ENCODE assay signal across 9 cellular contexts in genomic region chrX:65581661-65582339, GRCh38. TPM values are rescaled to one million over a fixed set of nuclear protein-coding genes. Genes with fewer than 3 reads are reported as not detected.
A peak's percentile ranks its signal among the peaks of the same experiment; 100 is the strongest.
DNase-seq lines count a peak whose midpoint lies in the region; ATAC-seq, FAIRE-seq and TF ChIP-seq lines count a peak whose summit lies in the region.
"Had no signal": no experiment of that assay in that cellular context is flagged by ENCODE, and none has a peak within 500 bp of the region (broad histone marks: within the 10 kb centered on the region; RNA-seq: fewer than 3 reads in every experiment).

No MANE protein-coding gene starts in this region.

- no peaks in the 10 kb centered on the region for H3K79me2 ChIP-seq in HepG2 (ENCODE audit: insufficient read depth, low read length)

- WGBS in HepG2 (ENCODE audit: low lambda C conversion rate), result 0% methylated on average over 5 of the region's 12 CpGs

- TF ChIP-seq CTCF in BE2C (IDR thresholded peaks at IDR 0.05; ENCODE audit: low read depth, low read length) (peak; percentile 67), choroid plexus epithelial cell (conservative IDR thresholded peaks at IDR 0.05; ENCODE audit: low read depth, low read length) (peak; percentile 77), HepG2 (CRISPR knock-in tag; IDR thresholded peaks at IDR 0.05) (peak; percentile 76)

- DNase-seq in BE2C (peak; percentile 27), NCI-H2171 (lab: John Stamatoyannopoulos, UW) (peak; percentile 25), choroid plexus epithelial cell (ENCODE audit: low read depth) (peak; percentile 65), HepG2 (ENCODE audit: low spot score) (peak; percentile 26)
- DNase-seq in activated CD4-positive, CD25-positive, alpha-beta regulatory T cell (lab: John Stamatoyannopoulos, UW), result peak in 3 of 4 experiments; percentile 3 to 13 (median 8)
- peak; percentile 20 to 65 for DNase-seq in stimulated activated effector memory CD8-positive, alpha-beta T cell treated with anti-CD3 and anti-CD28 coated beads, Interleukin-12 subunit alpha, Interleukin-12 subunit beta, amount 100 ng/mL, for 72 hours (ENCODE audit: low spot score in 2 of 2)

- H3K27ac ChIP-seq in HepG2 (ENCODE audit: extremely low read length, insufficient read depth, low read length), result no peak overlapping the region

- H3K36me3 Mint-ChIP-seq in stimulated activated effector memory CD8-positive, alpha-beta T cell treated with anti-CD3 and anti-CD28 coated beads, Interleukin-12 subunit alpha, Interleukin-12 subunit beta, amount 100 ng/mL, for 72 hours, result no peaks in the 10 kb centered on the region

- peak; percentile 73 for FAIRE-seq in HepG2 (lab: Jason Lieb, UNC)

- no peak for TF ChIP-seq EP300 in HepG2 (IDR thresholded peaks at IDR 0.05; ENCODE audit: low read depth in 2 of 2, low read length in 2 of 2)
- no peak for TF ChIP-seq EP300 in HepG2 (CRISPR knock-in tag; IDR thresholded peaks at IDR 0.05; ENCODE audit: borderline replicate concordance)

- TF ChIP-seq POLR2A in HepG2 (IDR thresholded peaks at IDR 0.05; ENCODE audit: insufficient read depth in 1 of 2, low read depth in 2 of 2, low read length in 2 of 2), result no peak

- ATAC-seq in GM18858 (IDR thresholded peaks at IDR 0.05; ENCODE audit: unreplicated experiment) (peak; percentile 91), HG03025 (IDR thresholded peaks at IDR 0.05; ENCODE audit: low FRiP score, unreplicated experiment) (peak; percentile 55), HepG2 (peak; percentile 90)
- ATAC-seq in stimulated activated effector memory CD8-positive, alpha-beta T cell treated with anti-CD3 and anti-CD28 coated beads, Interleukin-12 subunit alpha, Interleukin-12 subunit beta, amount 100 ng/mL, for 72 hours, result peak; percentile 79

- peaks cover 12% of the 10 kb centered on the region for H3K4me1 Mint-ChIP-seq in stimulated activated effector memory CD8-positive, alpha-beta T cell treated with anti-CD3 and anti-CD28 coated beads, Interleukin-12 subunit alpha, Interleukin-12 subunit beta, amount 100 ng/mL, for 72 hours

- peak; percentile 26; the same call in 1 of the 2 replicates for TF ChIP-seq RAD21 in HepG2 (CRISPR knock-in tag; IDR thresholded peaks at IDR 0.05)

- no peak overlapping the region for H3K4me3 Mint-ChIP-seq in stimulated activated effector memory CD8-positive, alpha-beta T cell treated with anti-CD3 and anti-CD28 coated beads, Interleukin-12 subunit alpha, Interleukin-12 subunit beta, amount 100 ng/mL, for 72 hours
- H3K4me3 Mint-ChIP-seq: T-helper 1 cell treated with Interleukin-12 subunit alpha and Interleukin-12 subunit beta and Interleukin-4 antibody, amounts not matched to agents 30 μg/mL and 1 μg/mL, for 36 hours had no signal

- H3K9me3 Mint-ChIP-seq in stimulated activated effector memory CD8-positive, alpha-beta T cell treated with anti-CD3 and anti-CD28 coated beads, Interleukin-12 subunit alpha, Interleukin-12 subunit beta, amount 100 ng/mL, for 72 hours, result no peaks in the 10 kb centered on the region
- H3K9me3 Mint-ChIP-seq: T-helper 1 cell treated with Interleukin-12 subunit alpha and Interleukin-12 subunit beta and Interleukin-4 antibody, amounts not matched to agents 30 μg/mL and 1 μg/mL, for 36 hours had no signal

- intact Hi-C loops in HepG2 (cut with micrococcal nuclease; ENCODE audit: unreplicated experiment), result loop anchor here (2.0 kb wide), 2 partner anchors 405 to 1149 kb away; no protein-coding TSS in a partner anchor

- no peak overlapping the region for H3K9ac ChIP-seq in HepG2 (ENCODE audit: insufficient read depth, low read depth, low read length)

- no peaks in the 10 kb centered on the region for H4K20me1 ChIP-seq in HepG2 (ENCODE audit: insufficient read depth, low read length)

- no peaks in the 10 kb centered on the region for H3K36me3 ChIP-seq in BE2C
- H3K36me3 ChIP-seq in HepG2 (replicated peaks in 1 of 2; ENCODE audit: control insufficient read depth in 1 of 2, insufficient read depth in 2 of 2, low read length in 2 of 2), result no peaks in the 10 kb centered on the region

- in situ Hi-C loops in HepG2 (cut with HindIII; ENCODE audit: extremely low pct_ligation_motif_present, low pct_unique_long_range_greater_than_20kb), result loop anchor here (10.0 to 25.0 kb wide), 2 partner anchors 403 to 1156 kb away; no protein-coding TSS in a partner anchor

- POLR2A ChIA-PET in HepG2 (lab: Yijun Ruan, JAX), result no interaction called here

- CTCF ChIA-PET in HepG2 (lab: Yijun Ruan, JAX; ENCODE audit: low intra/inter-chr PET ratio, low total read pairs), result interaction anchor here (1.1 to 1.6 kb wide), 3 partner anchors 13 to 1150 kb away, joined by 3 to 9 read pairs (median 8); no protein-coding TSS in a partner anchor

- H3K27me3 ChIP-seq in BE2C, result no peaks in the 10 kb centered on the region
- H3K27me3 ChIP-seq in HepG2 (ENCODE audit: control insufficient read depth in 1 of 2, insufficient read depth in 2 of 2, low read length in 2 of 2), result no peaks in the 10 kb centered on the region

- BruUV-seq in HepG2 (replicated peaks; lab: Mats Ljungman, UMichigan), result no TSS peak

- H3K27ac Mint-ChIP-seq in stimulated activated effector memory CD8-positive, alpha-beta T cell treated with anti-CD3 and anti-CD28 coated beads, Interleukin-12 subunit alpha, Interleukin-12 subunit beta, amount 100 ng/mL, for 72 hours, result no peak overlapping the region
- H3K27ac Mint-ChIP-seq: T-helper 1 cell treated with Interleukin-12 subunit alpha and Interleukin-12 subunit beta and Interleukin-4 antibody, amounts not matched to agents 30 μg/mL and 1 μg/mL, for 36 hours had no signal

- H3K4me2 ChIP-seq in HepG2 (ENCODE audit: low read depth, low read length), result no peak overlapping the region

- H3K9me3 ChIP-seq in BE2C, result no peaks in the 10 kb centered on the region
- H3K9me3 ChIP-seq in HepG2 (ENCODE audit: low read length), result no peaks in the 10 kb centered on the region

- no peaks in the 10 kb centered on the region for H3K4me1 ChIP-seq in BE2C
- no peaks in the 10 kb centered on the region for H3K4me1 ChIP-seq in HepG2 (ENCODE audit: insufficient read depth, low read length)

- H3K4me3 ChIP-seq in BE2C (ENCODE audit: low read depth, low read length), result no peak overlapping the region
- no peak overlapping the region for H3K4me3 ChIP-seq in choroid plexus epithelial cell (ENCODE audit: low read depth, low read length)
- no peak overlapping the region for H3K4me3 ChIP-seq in HepG2 (replicated peaks in 1 of 3; ENCODE audit: insufficient read depth in 1 of 3, low read depth in 2 of 3, low read length in 3 of 3)

- no peak overlapping the region for H2AFZ ChIP-seq in HepG2 (ENCODE audit: low read length)

TF ChIP-seq in HepG2, 621 proteins besides CTCF, POLR2A, EP300 and RAD21:
- TF ChIP-seq STAG1 (CRISPR knock-in tag; IDR thresholded peaks at IDR 0.05) (peak; percentile 74), NFE2 (CRISPR knock-in tag; IDR thresholded peaks at IDR 0.05) (no peak), SMC3 (IDR thresholded peaks at IDR 0.05; ENCODE audit: low read length) (peak; percentile 70)
TF ChIP-seq in HepG2: peak in this region for 2.

RNA-seq across cellular contexts. Expression of gene LAS1L, which starts 47.2 kb away (rescaled TPM):
- 46.9 TPM for polyA plus RNA-seq in BE2C (2012; ENCODE audit: insufficient read depth, insufficient read length, low read depth)
- total RNA-seq in HepG2 (2016; rRNA removed; fragmentation: Illumina TruSeq; extraction: Trizol), result 33.3 and 45.0 TPM in 2 replicates
- total RNA-seq in HepG2 (2016; cell fraction: cytosol; rRNA removed; fragmentation: Illumina TruSeq; extraction: Trizol; ENCODE audit: low read depth), result 6.0 and 7.8 TPM in 2 replicates
- 33.7 and 42.6 TPM in 2 replicates for total RNA-seq in HepG2 (2016; cell fraction: insoluble cytoplasmic fraction; rRNA removed; fragmentation: Illumina TruSeq; extraction: Trizol)
- 9.9 and 11.3 TPM in 2 replicates for total RNA-seq in HepG2 (2016; cell fraction: membrane; rRNA removed; fragmentation: Illumina TruSeq; extraction: Trizol)
- total RNA-seq in HepG2 (2016; cell fraction: nucleus; rRNA removed; fragmentation: Illumina TruSeq; extraction: Trizol), result 18.2 and 20.5 TPM in 2 replicates
- polyA plus RNA-seq in HepG2 (2011; rRNA removed), result 18.1 TPM in 2 replicates
- 15.2 and 16.3 TPM in 2 replicates for polyA plus RNA-seq in HepG2 (2011; cell fraction: cytosol; rRNA removed)
- polyA plus RNA-seq in HepG2 (2011; cell fraction: nucleus; rRNA removed), result 27.4 and 30.1 TPM in 2 replicates
- polyA plus RNA-seq in HepG2 (2012), result 15.7 and 18.5 TPM in 2 replicates
- polyA plus RNA-seq in HepG2 (2016; cell fraction: cytosol; fragmentation: Illumina TruSeq; extraction: Trizol; ENCODE audit: low read depth), result 5.6 and 6.7 TPM in 2 replicates
- 42.3 and 45.2 TPM in 2 replicates for polyA plus RNA-seq in HepG2 (2016; cell fraction: insoluble cytoplasmic fraction; fragmentation: Illumina TruSeq; extraction: Trizol; ENCODE audit: low read depth)
- polyA plus RNA-seq in HepG2 (2016; cell fraction: membrane; fragmentation: Illumina TruSeq; extraction: Trizol; ENCODE audit: low read depth), result 7.4 and 7.9 TPM in 2 replicates
- polyA plus RNA-seq in HepG2 (2016; cell fraction: nucleus; fragmentation: Illumina TruSeq; extraction: Trizol; ENCODE audit: insufficient read depth, low read depth), result 24.9 and 29.4 TPM in 2 replicates
- 17.1 and 79.5 TPM in 2 replicates for polyA minus RNA-seq in HepG2 (2011; rRNA and poly(A)+ RNA removed; ENCODE audit: low replicate concordance)
- 6.4 and 6.8 TPM in 2 replicates for polyA minus RNA-seq in HepG2 (2011; cell fraction: cytosol; rRNA and poly(A)+ RNA removed)
- 12.9 and 13.9 TPM in 2 replicates for polyA minus RNA-seq in HepG2 (2011; cell fraction: nucleus; rRNA and poly(A)+ RNA removed)

Comparison
In these comparisons a context has a peak if more than half of its experiments do, and no peak if none do; other contexts are left out.
1. DNase-seq: peak in every context shown above with its lines; median percentile 65 in choroid plexus epithelial cell; 42 in stimulated activated effector memory CD8-positive, alpha-beta T cell treated with anti-CD3 and anti-CD28 coated beads, Interleukin-12 subunit alpha, Interleukin-12 subunit beta, amount 100 ng/mL, for 72 hours; 27 in BE2C; 26 in HepG2; 25 in NCI-H2171; 8 in activated CD4-positive, CD25-positive, alpha-beta regulatory T cell.